ENCODE assay signal across 8 cellular contexts in the genomic region with DNA sequence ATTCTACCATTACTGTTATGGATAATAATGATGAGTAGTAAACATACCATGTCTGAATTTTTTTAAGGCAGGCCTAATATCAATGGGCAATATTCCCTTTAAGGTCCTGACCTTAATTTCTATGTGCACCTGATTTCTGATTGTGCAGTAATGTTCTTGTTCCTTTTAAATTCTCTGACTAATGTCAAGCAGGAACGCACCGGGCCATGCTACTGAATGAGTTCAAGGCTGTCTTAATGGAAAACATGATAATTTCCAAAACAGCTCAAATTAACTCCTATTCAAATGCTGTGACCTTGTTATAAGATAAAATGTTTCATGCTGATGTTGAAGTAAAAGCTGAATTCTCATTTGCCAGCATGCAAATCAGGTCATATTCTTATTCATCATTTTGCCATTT. TPM values are rescaled to one million over a fixed set of nuclear protein-coding genes. Genes with fewer than 3 reads are reported as not detected.
"Had no signal": no experiment of that assay in that cellular context is flagged by ENCODE, and none has a peak within 500 bp of the region (broad histone marks: within the 10 kb centered on the region; RNA-seq: fewer than 3 reads in every experiment).

No MANE protein-coding gene starts in this region.

- FAIRE-seq: HTR-8/SVneo, K562 had no signal

- ATAC-seq: GM23338, K562 had no signal

- H3K4me1 Mint-ChIP-seq: GM23338, H9 had no signal

- H3K4me3 Mint-ChIP-seq: GM23338, H9 had no signal

- DNase-seq: H9, HCEC 1CT, IMR-90, KG1 had no signal

- H3K4me3 ChIP-seq: GM23338, K562 had no signal

- H3K27ac Mint-ChIP-seq: GM23338, H9 had no signal

RNA-seq across cellular contexts. Expression of gene TAS2R31, which starts 24.1 kb away (rescaled TPM):
- total RNA-seq: H4 had no signal
- polyA plus RNA-seq: GM23338 had no signal

RNA-seq across cellular contexts. Expression of gene TAS2R43, which starts 36.8 kb away (rescaled TPM):
- total RNA-seq: H4, K562 had no signal
- polyA plus RNA-seq: GM23338, IMR-90, K562 had no signal

RNA-seq across cellular contexts. Expression of gene TAS2R20, which starts 57.2 kb away (rescaled TPM):
- polyA plus RNA-seq: GM23338 had no signal
